ENCODE assay signal across 11 cellular contexts in the genomic region with DNA sequence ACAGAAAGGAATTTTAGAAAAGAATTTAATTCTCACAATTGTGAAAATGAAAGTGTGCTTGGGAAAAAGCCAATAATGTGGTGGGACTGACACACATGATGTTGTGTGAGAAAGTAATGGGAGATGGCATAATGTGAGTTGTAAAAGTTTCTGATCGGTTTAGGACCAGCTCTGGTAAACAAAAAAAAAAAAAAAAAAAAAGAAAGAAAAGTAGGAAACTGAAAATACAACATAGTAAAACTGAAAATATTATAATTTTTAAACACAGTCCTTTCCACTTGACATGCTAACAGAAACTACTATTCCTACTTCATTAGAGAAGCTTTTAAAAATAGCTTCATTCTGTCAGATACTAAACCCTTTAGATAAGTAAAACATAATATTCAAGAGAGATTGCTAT. TPM values are rescaled to one million over a fixed set of nuclear protein-coding genes. Genes with fewer than 3 reads are reported as not detected.
DNase-seq lines count a peak whose midpoint lies in the region; ATAC-seq, FAIRE-seq and TF ChIP-seq lines count a peak whose summit lies in the region.
"Had no signal": no experiment of that assay in that cellular context is flagged by ENCODE, and none has a peak within 500 bp of the region (broad histone marks: within the 10 kb centered on the region; RNA-seq: fewer than 3 reads in every experiment).

No MANE protein-coding gene starts in this region.

- WGBS in IMR-90 (ENCODE audit: extremely low coverage in 2 of 2, insufficient read length in 1 of 2), 2 experiments = no CpG with 5 or more reads among the region's 1 CpG
- 92 to 96% methylated on average over 1 of the region's 1 CpG for WGBS in heart right ventricle, 2 donors

- H3K4me1 ChIP-seq in IMR-90 (ENCODE audit: control insufficient read depth, insufficient read depth, low read length) (peaks cover 4% of the 10 kb centered on the region), heart right ventricle (peaks cover 0 to 40% (median 24%) of the 10 kb centered on the region in 9 donors), kidney (ENCODE audit: control insufficient read depth in 1 of 2, insufficient read depth in 1 of 2, low read depth in 1 of 2, low read length in 2 of 2) (no peaks in the 10 kb centered on the region), mucosa of descending colon (ENCODE audit: low read depth) (no peaks in the 10 kb centered on the region)

- DNase-seq in IMR-90 = no peak
- DNase-seq in fibroblast of the aortic adventitia (ENCODE audit: low read depth) = peak; percentile 16
- DNase-seq in heart right ventricle = no peak
- DNase-seq in HEK293T (ENCODE audit: extremely low spot score) = no peak
- DNase-seq in kidney = no peak
- DNase-seq in mucosa of descending colon = no peak
- DNase-seq: NCI-H1105 treated with DMSO at 0.1 percent for 48 hours; stimulated activated CD4-positive, alpha-beta T cell treated with anti-CD3 and anti-CD28 coated beads, Interleukin-12 subunit alpha, Interleukin-12 subunit beta, amount 100 ng/mL, for 4 hours had no signal

- in situ Hi-C loops in IMR-90 (cut with MboI; ENCODE audit: low sequenced_read_pairs) = no loop called here

- H2BK15ac ChIP-seq in IMR-90 (ENCODE audit: low read depth, low read length) = no peak overlapping the region

- H2AK9ac ChIP-seq in IMR-90 (replicated peaks; ENCODE audit: low read depth, low read length, poor library complexity) = no peak overlapping the region

- H4K91ac ChIP-seq in IMR-90 (ENCODE audit: insufficient read depth, low read depth, low read length) = no peak overlapping the region

- no peak for TF ChIP-seq RAD21 in IMR-90 (IDR thresholded peaks at IDR 0.05; ENCODE audit: low read length)

- H2AK5ac ChIP-seq in IMR-90 (ENCODE audit: low read depth, low read length) = no peak overlapping the region

- no peaks in the 10 kb centered on the region for H3K36me3 ChIP-seq in IMR-90 (ENCODE audit: control insufficient read depth, insufficient read depth, low read length)
- H3K36me3 ChIP-seq in heart right ventricle = peaks cover 0 to 1% (median 0%) of the 10 kb centered on the region in 9 donors
- no peaks in the 10 kb centered on the region for H3K36me3 ChIP-seq in kidney (ENCODE audit: control insufficient read depth in 1 of 2, insufficient read depth in 2 of 2, low read length in 2 of 2)
- no peaks in the 10 kb centered on the region for H3K36me3 ChIP-seq in mucosa of descending colon (ENCODE audit: low read depth)

- H2BK120ac ChIP-seq in IMR-90 (ENCODE audit: low read depth, low read length) = no peak overlapping the region

- H2AFZ ChIP-seq in IMR-90 (replicated peaks; ENCODE audit: low read length, poor library complexity) = no peak overlapping the region

- dilution Hi-C loops in IMR-90 (cut with HindIII; ENCODE audit: low sequenced_read_pairs, unreplicated experiment) = no loop called here

- H3K9me3 ChIP-seq in IMR-90 (ENCODE audit: control insufficient read depth, insufficient read depth, low read length) = no peaks in the 10 kb centered on the region
- no peaks in the 10 kb centered on the region for H3K9me3 ChIP-seq in heart right ventricle
- H3K9me3 ChIP-seq in kidney (ENCODE audit: control insufficient read depth in 1 of 2, low read length in 2 of 2) = no peaks in the 10 kb centered on the region
- H3K9me3 ChIP-seq in mucosa of descending colon = no peaks in the 10 kb centered on the region

- no TSS peak for BruUV-seq in IMR-90 (replicated peaks; lab: Mats Ljungman, UMichigan)

- FAIRE-seq in kidney (lab: Jason Lieb, UNC) = no peak
- FAIRE-seq: bronchial epithelial cell had no signal

- ATAC-seq in GM18858 (IDR thresholded peaks at IDR 0.05; ENCODE audit: unreplicated experiment) (peak; percentile 73), GM21737 (IDR thresholded peaks at IDR 0.05; ENCODE audit: unreplicated experiment) (peak; percentile 70), IMR-90 (ENCODE audit: low read depth) (no peak), heart right ventricle (no peak), mucosa of descending colon (no peak)

- intact Hi-C loops in IMR-90 (cut with micrococcal nuclease) = no loop called here
- intact Hi-C loops in heart right ventricle (cut with DNase I) = no loop called here
- intact Hi-C loops in kidney (cut with DNase I) = no loop called here
- intact Hi-C loops in mucosa of descending colon (cut with DNase I, micrococcal nuclease) = no loop called here

- H2BK5ac ChIP-seq in IMR-90 (ENCODE audit: low read depth, low read length, poor library complexity, severe bottlenecking) = no peak overlapping the region

- H3K56ac ChIP-seq in IMR-90 (ENCODE audit: extremely low read depth, insufficient read depth, low read length) = no peak overlapping the region

- H3K27ac ChIP-seq in IMR-90 (ENCODE audit: insufficient read depth, low read length) = no peak overlapping the region
- no peak overlapping the region for H3K27ac ChIP-seq in heart right ventricle
- no peak overlapping the region for H3K27ac ChIP-seq in kidney (ENCODE audit: low read depth in 2 of 2, low read length in 2 of 2)

- H3K9ac ChIP-seq in IMR-90 (ENCODE audit: low read depth, low read length) (no peak overlapping the region), kidney (ENCODE audit: low read length in 2 of 2) (no peak overlapping the region)

- peak overlapping the region; percentile 10; the same call in 1 of the 2 replicates for H3K4me2 ChIP-seq in IMR-90 (ENCODE audit: low read depth, low read length)

- no peak overlapping the region for H3K4ac ChIP-seq in IMR-90 (ENCODE audit: low read depth, low read length)

- H4K5ac ChIP-seq in IMR-90 (ENCODE audit: low read depth, low read length) = no peak overlapping the region

- no peak overlapping the region; the same call in 1 of the 2 replicates for H3K18ac ChIP-seq in IMR-90 (ENCODE audit: low read depth, low read length)

- no peak overlapping the region for H2BK20ac ChIP-seq in IMR-90 (ENCODE audit: low read depth, low read length)

- H4K20me1 ChIP-seq in IMR-90 (ENCODE audit: insufficient read depth, low read length) = peaks cover 5% of the 10 kb centered on the region; the same call in 1 of the 2 replicates

- peaks cover 11% of the 10 kb centered on the region; the same call in 1 of the 2 replicates for H3K9me1 ChIP-seq in IMR-90 (ENCODE audit: insufficient read depth, low read length)

- peaks cover 21 to 27% of the 10 kb centered on the region in 2 experiments for H3K79me1 ChIP-seq in IMR-90 (ENCODE audit: low read depth in 1 of 2, low read length in 2 of 2)

- H3K27me3 ChIP-seq in IMR-90 (ENCODE audit: control insufficient read depth, insufficient read depth, low read length) (no peaks in the 10 kb centered on the region), heart right ventricle (no peaks in the 10 kb centered on the region)

- TF ChIP-seq CTCF in IMR-90 (conservative IDR thresholded peaks at IDR 0.05; ENCODE audit: low read depth, low read length) (no peak), fibroblast of the aortic adventitia (IDR thresholded peaks at IDR 0.05; ENCODE audit: insufficient read depth, low read length) (no peak), heart right ventricle (IDR thresholded peaks at IDR 0.05) (no peak), kidney (IDR thresholded peaks at IDR 0.05; ENCODE audit: borderline replicate concordance, extremely low read depth, insufficient read depth) (no peak), mucosa of descending colon (IDR thresholded peaks at IDR 0.05) (no peak)

- no peak for TF ChIP-seq POLR2A in IMR-90 (IDR thresholded peaks at IDR 0.05; ENCODE audit: low read depth, low read length)

- POLR2A ChIA-PET in IMR-90 (lab: Charles Lee; ENCODE audit: unreplicated experiment) = no interaction called here
- POLR2A ChIA-PET in HEK293T (lab: Yijun Ruan, JAX) = interaction anchor here (1.3 kb wide), 1 partner anchor 29 kb away, joined by 3 read pairs; no protein-coding TSS in a partner anchor

- no peak overlapping the region for H3K4me3 ChIP-seq in IMR-90 (ENCODE audit: insufficient read depth, low read depth, low read length)
- H3K4me3 ChIP-seq in fibroblast of the aortic adventitia (ENCODE audit: low read depth, low read length) = no peak overlapping the region
- H3K4me3 ChIP-seq in heart right ventricle = no peak overlapping the region
- no peak overlapping the region for H3K4me3 ChIP-seq in kidney (ENCODE audit: low read length in 2 of 2)
- no peak overlapping the region for H3K4me3 ChIP-seq in mucosa of descending colon

- H4K8ac ChIP-seq in IMR-90 (ENCODE audit: low read depth in 2 of 2, low read length in 2 of 2) = no peak overlapping the region

- CTCF ChIA-PET in IMR-90 (lab: Yijun Ruan, JAX) = interaction anchor here (0.6 kb wide), 1 partner anchor 1088 kb away, joined by 4 read pairs; no protein-coding TSS in a partner anchor
- CTCF ChIA-PET in HEK293T (lab: Yijun Ruan, JAX) = no interaction called here

- H3K14ac ChIP-seq in IMR-90 (replicated peaks; ENCODE audit: low read depth, low read length) = 0 out of 2 replicates have a peak overlapping the region, but pooled peaks have one; percentile 19

- H3K23ac ChIP-seq in IMR-90 (ENCODE audit: low read depth, low read length) = no peak overlapping the region

TF ChIP-seq in HEK293T, 16 proteins besides CTCF, POLR2A, EP300 and RAD21 (continues in another document):
- TF ChIP-seq ARNT (IDR thresholded peaks at IDR 0.05) (no peak), TARDBP (IDR thresholded peaks at IDR 0.05) (no peak), NFRKB (IDR thresholded peaks at IDR 0.05) (no peak), BHLHE40 (IDR thresholded peaks at IDR 0.05; ENCODE audit: borderline replicate concordance) (no peak), HDGF (IDR thresholded peaks at IDR 0.05; ENCODE audit: borderline replicate concordance) (no peak), SP1 (IDR thresholded peaks at IDR 0.05) (no peak), SUZ12 (IDR thresholded peaks at IDR 0.05) (no peak), FOXM1 (IDR thresholded peaks at IDR 0.05; ENCODE audit: borderline replicate concordance) (no peak), L3MBTL2 (conservative IDR thresholded peaks at IDR 0.05) (no peak)

RNA-seq across cellular contexts. Expression of gene RAP1GDS1, which starts 28.2 kb away (rescaled TPM):
- total RNA-seq in IMR-90 (2012; rRNA removed) (84.7 and 85.1 TPM in 2 replicates), fibroblast of the aortic adventitia (ENCODE audit: low replicate concordance) (24.1 and 62.2 TPM in 2 replicates), heart right ventricle (10 to 100 TPM in 8 of 10 donors, 1 to 10 TPM in 2; 8.8 to 21.3 (median 12.7) TPM), kidney (42.2 TPM), mucosa of descending colon (10 to 100 TPM; 28.4 to 37.5 (median 33.3) TPM)
- polyA plus RNA-seq in IMR-90 (2012; rRNA removed) (23.0 and 29.0 TPM in 2 replicates), heart right ventricle (10 to 100 TPM in 1 of 2 donors, 1 to 10 TPM in 1; 7.0 to 15.8 TPM), kidney (ENCODE audit: insufficient read depth, low read depth, low replicate concordance) (23.0 TPM)
- 9.0 and 10.1 TPM in 2 replicates for polyA plus RNA-seq in IMR-90 (2012; cell fraction: cytosol; rRNA removed)
- polyA plus RNA-seq in IMR-90 (2012; cell fraction: nucleus; rRNA removed; ENCODE audit: low replicate concordance) = 6.3 and 33.3 TPM in 2 replicates

Comparison
In these comparisons a context has a peak if more than half of its experiments do, and no peak if none do; other contexts are left out.
1. ATAC-seq: peak in GM18858 (single experiment) and GM21737 (single experiment); none in IMR-90 (single experiment), heart right ventricle (0 of 8) and mucosa of descending colon (single experiment).